ENCODE assay signal across 14 cellular contexts in the genomic region with DNA sequence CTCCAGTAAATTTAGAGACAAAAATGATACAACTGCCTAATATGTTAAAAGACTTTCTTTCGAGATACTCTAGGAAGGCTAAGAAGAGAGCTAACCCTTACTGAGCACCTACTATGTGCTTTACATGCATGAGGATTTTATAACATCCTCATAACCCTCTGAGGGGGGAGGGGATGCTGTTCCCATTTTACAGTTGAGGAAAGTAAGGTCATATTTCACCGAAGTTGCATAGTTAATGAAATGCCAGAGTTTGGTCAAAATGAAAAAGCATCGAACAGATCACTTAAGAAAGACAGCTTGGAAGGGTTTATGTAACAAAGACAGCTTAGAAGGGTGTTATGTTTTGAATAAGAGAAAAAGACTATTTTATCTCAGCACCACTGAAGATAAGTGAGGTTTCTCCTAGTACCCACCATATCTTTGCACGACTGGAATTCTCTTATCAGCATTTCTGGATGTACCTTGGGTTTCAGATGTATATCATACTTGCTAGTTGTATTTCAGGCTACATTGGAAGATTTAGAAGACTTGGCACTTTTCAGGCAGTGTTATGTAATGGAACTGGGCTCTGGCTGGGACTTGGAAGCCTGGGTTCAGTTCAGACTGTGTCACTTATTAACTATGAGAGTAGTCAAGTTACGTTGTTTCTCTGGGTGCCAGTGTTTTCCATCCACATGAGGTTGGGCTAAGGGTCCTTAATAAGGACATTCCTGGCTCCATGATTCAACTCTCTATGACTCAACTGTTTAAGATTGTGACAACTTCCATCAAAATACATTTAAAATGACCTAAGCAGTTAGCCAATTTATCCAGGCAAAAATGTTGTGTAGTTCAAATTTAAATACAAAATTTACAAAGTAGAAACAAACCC. TPM values are rescaled to one million over a fixed set of nuclear protein-coding genes. Genes with fewer than 3 reads are reported as not detected.
A peak's percentile ranks its signal among the peaks of the same experiment; 100 is the strongest.
DNase-seq lines count a peak whose midpoint lies in the region; ATAC-seq, FAIRE-seq and TF ChIP-seq lines count a peak whose summit lies in the region.
"Had no signal": no experiment of that assay in that cellular context is flagged by ENCODE, and none has a peak within 500 bp of the region (broad histone marks: within the 10 kb centered on the region; RNA-seq: fewer than 3 reads in every experiment).

No MANE protein-coding gene starts in this region.

- ATAC-seq in lung (ENCODE audit: insufficient read depth, low FRiP score): peak; percentile 58
- peak; percentile 93 for ATAC-seq in thoracic aorta (ENCODE audit: insufficient number of reproducible peaks, low FRiP score, low read depth)
- no peak for ATAC-seq in GM21515 (IDR thresholded peaks at IDR 0.05; ENCODE audit: unreplicated experiment)
- ATAC-seq: activated CD8-positive, alpha-beta T cell treated with anti-CD3 and anti-CD28 coated beads, Interleukin-2, amount 10 ng/mL, durations not matched to agents 7 days and 5 days; T-helper 17 cell had no signal

- H3K4me3 ChIP-seq in epithelial cell of proximal tubule (ENCODE audit: low read depth, low read length) (no peak overlapping the region), lung (no peak overlapping the region), thoracic aorta (no peak overlapping the region)

- FAIRE-seq in urothelium cell line (lab: Jason Lieb, UNC): no peak
- FAIRE-seq: endometrium, GM12892 had no signal

- DNase-seq in M059J (ENCODE audit: low read depth) (peak; percentile 75), epithelial cell of proximal tubule (ENCODE audit: low read depth) (peak; percentile 74), lung (ENCODE audit: low spot score) (no peak), thoracic aorta (ENCODE audit: low spot score) (peak; percentile 19), urothelium cell line (ENCODE audit: low spot score) (no peak), DMS53 treated with DMSO at 0.1 percent for 48 hours (lab: John Stamatoyannopoulos, UW; ENCODE audit: unreplicated experiment) (no peak)
- DNase-seq in effector CD4-positive, alpha-beta T cell: no peak
- DNase-seq: activated CD8-positive, alpha-beta T cell treated with anti-CD3 and anti-CD28 coated beads, Interleukin-2, amount 10 ng/mL, durations not matched to agents 7 days and 5 days; immature natural killer cell; NCI-H1694; T-helper 17 cell had no signal

- peak overlapping the region in 1 of 2 donors; percentile 9 for H3K27ac ChIP-seq in lung (ENCODE audit: low read depth in 1 of 2, low read length in 1 of 2)
- peak overlapping the region; percentile 49 to 58 for H3K27ac ChIP-seq in thoracic aorta

- H3K4me1 ChIP-seq in lung (ENCODE audit: control insufficient read depth in 2 of 2, insufficient read depth in 2 of 2, low read length in 2 of 2) (peaks cover 2 to 15% of the 10 kb centered on the region in 2 donors), thoracic aorta (ENCODE audit: control insufficient read depth in 1 of 2, low read depth in 2 of 2) (peaks cover 7 to 54% of the 10 kb centered on the region in 2 donors)

- no peaks in the 10 kb centered on the region for H3K27me3 ChIP-seq in lung (ENCODE audit: control insufficient read depth, insufficient read depth)
- H3K27me3 ChIP-seq in thoracic aorta (replicated peaks; ENCODE audit: insufficient read depth): no peaks in the 10 kb centered on the region

- no peaks in the 10 kb centered on the region for H3K9me3 ChIP-seq in lung (ENCODE audit: control insufficient read depth in 2 of 2, insufficient read depth in 1 of 2, low read length in 1 of 2)
- H3K9me3 ChIP-seq in thoracic aorta: no peaks in the 10 kb centered on the region

- H3K36me3 ChIP-seq in lung (ENCODE audit: control insufficient read depth in 2 of 2, insufficient read depth in 2 of 2, low read length in 2 of 2) (peaks cover 0 to 1% of the 10 kb centered on the region in 2 donors), thoracic aorta (no peaks in the 10 kb centered on the region)

- 73 to 90% methylated on average over 5 of the region's 5 CpGs for WGBS in lung, 2 donors

- TF ChIP-seq CTCF in epithelial cell of proximal tubule (conservative IDR thresholded peaks at IDR 0.05; ENCODE audit: low read depth, low read length) (no peak), lung (IDR thresholded peaks at IDR 0.05; ENCODE audit: control extremely low read depth, extremely low read depth) (no peak), thoracic aorta (IDR thresholded peaks at IDR 0.05) (no peak)

RNA-seq across cellular contexts. Expression of gene RHOBTB1, which starts 6.0 kb away (rescaled TPM):
- total RNA-seq in M059J (2014; rRNA removed; shearing (Covaris generic)): 5.5 and 11.0 TPM in 2 replicates
- total RNA-seq in epithelial cell of proximal tubule (17.0 and 22.2 TPM in 2 replicates), lung (10 to 100 TPM; 10.9 to 27.2 TPM), thoracic aorta (10 to 100 TPM; 16.7 to 19.6 TPM)
- 1 to 10 TPM; 4.8 to 5.1 TPM for polyA plus RNA-seq in lung

Comparison
In these comparisons a context has a peak if more than half of its experiments do, and no peak if none do; other contexts are left out.
1. DNase-seq: peak in M059J (single experiment), epithelial cell of proximal tubule (single experiment) and thoracic aorta (single experiment); none in lung (single experiment), effector CD4-positive, alpha-beta T cell (single experiment), urothelium cell line (single experiment) and DMS53 treated with DMSO at 0.1 percent for 48 hours (single experiment).